10 cellular contexts compared by ENCODE assay signal in the genomic region with DNA sequence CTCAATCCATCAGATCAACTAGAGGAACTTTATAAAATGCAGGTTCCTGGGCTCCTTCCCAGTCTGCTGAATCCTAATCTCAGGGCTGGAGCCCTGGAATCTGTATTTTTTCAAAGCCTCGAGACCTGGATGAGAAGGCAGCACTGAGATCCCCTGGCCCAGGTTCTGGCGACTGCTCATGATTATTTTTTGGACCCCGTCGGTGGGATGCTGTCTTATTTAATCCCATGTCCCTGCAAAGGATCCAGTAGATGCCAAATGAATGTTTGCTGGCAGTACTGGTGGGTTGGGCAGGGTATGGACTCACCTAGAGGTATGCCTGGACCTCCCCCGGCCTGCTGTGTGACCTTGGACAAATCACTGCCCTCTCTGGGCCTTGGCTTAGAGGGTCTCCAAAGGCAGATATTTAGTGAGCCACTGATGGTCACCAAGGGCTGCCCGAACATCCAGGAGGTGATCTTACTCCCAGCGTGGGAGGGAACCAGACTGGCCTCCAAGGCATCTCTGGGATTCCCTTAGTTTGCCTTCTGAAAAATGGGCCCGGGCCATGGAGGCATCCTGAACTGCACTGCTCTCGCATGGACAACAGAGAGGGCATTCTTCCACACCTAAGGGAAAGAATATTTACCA.
DNase-seq lines count a peak whose midpoint lies in the region; ATAC-seq and TF ChIP-seq lines count a peak whose summit lies in the region.
"Had no signal": no experiment of that assay in that cellular context is flagged by ENCODE, and none has a peak within 500 bp of the region (broad histone marks: within the 10 kb centered on the region; RNA-seq: fewer than 3 reads in every experiment).

No MANE protein-coding gene starts in this region.

- H3K27me3 Mint-ChIP-seq in activated naive CD8-positive, alpha-beta T cell treated with anti-CD3 and anti-CD28 coated beads, Interleukin-2, amount 10 ng/mL, durations not matched to agents 7 days and 5 days, result no peaks in the 10 kb centered on the region
- H3K27me3 Mint-ChIP-seq in naive thymus-derived CD8-positive, alpha-beta T cell, result no peaks in the 10 kb centered on the region
- peaks cover 9% of the 10 kb centered on the region for H3K27me3 Mint-ChIP-seq in neural progenitor cell (ENCODE audit: insufficient read depth, low read depth)

- POLR2A ChIA-PET in activated naive CD8-positive, alpha-beta T cell treated with anti-CD3 and anti-CD28 coated beads, Interleukin-2, amount 10 ng/mL, durations not matched to agents 7 days and 5 days (lab: Charles Lee), result interaction anchor here (0.6 to 10.6 kb wide), 29 partner anchors 7 to 121 kb away, joined by 3 to 215 read pairs (median 7); a partner anchor contains a TSS
- POLR2A ChIA-PET in naive thymus-derived CD8-positive, alpha-beta T cell (lab: Charles Lee), result interaction anchor here (1.0 to 10.6 kb wide), 22 partner anchors 8 to 111 kb away, joined by 4 to 139 read pairs (median 9); a partner anchor contains a TSS

- ATAC-seq in DND-41 (ENCODE audit: insufficient read depth, low read depth), result no peak
- ATAC-seq in activated naive CD8-positive, alpha-beta T cell treated with anti-CD3 and anti-CD28 coated beads, Interleukin-2, amount 10 ng/mL, durations not matched to agents 7 days and 5 days (ENCODE audit: low read depth), result no peak
- no peak for ATAC-seq in naive thymus-derived CD8-positive, alpha-beta T cell

- H3F3A ChIP-seq in neural progenitor cell (ENCODE audit: low read depth), result peaks cover 5% of the 10 kb centered on the region

- DNase-seq in DND-41, result peak; percentile 19
- DNase-seq in Karpas-422, result peak; percentile 61
- DNase-seq in activated naive CD8-positive, alpha-beta T cell treated with anti-CD3 and anti-CD28 coated beads, Interleukin-2, amount 10 ng/mL, durations not matched to agents 7 days and 5 days, result no peak
- no peak for DNase-seq in naive thymus-derived CD8-positive, alpha-beta T cell
- no peak for DNase-seq in neural progenitor cell (ENCODE audit: low spot score)
- DNase-seq in cerebellar cortex (ENCODE audit: low spot score), result no peak
- no peak for DNase-seq in DMS79 treated with DMSO at 0.1 percent for 48 hours (lab: John Stamatoyannopoulos, UW)
- no peak for DNase-seq in midbrain (lab: John Stamatoyannopoulos, UW)
- DNase-seq: kidney glomerular epithelial cell had no signal

- H3K9me2 ChIP-seq in Karpas-422 (replicated peaks; ENCODE audit: insufficient read depth, low read length), result no peaks in the 10 kb centered on the region

- H3K9ac ChIP-seq in DND-41 (ENCODE audit: low read depth, low read length) (no peak overlapping the region), Karpas-422 (ENCODE audit: low read length) (peak overlapping the region; percentile 76), neural progenitor cell (no peak overlapping the region)

- TF ChIP-seq CTCF in DND-41 (IDR thresholded peaks at IDR 0.05; ENCODE audit: borderline replicate concordance, extremely low read depth, low read length, poor library complexity, severe bottlenecking) (no peak), neural progenitor cell (IDR thresholded peaks at IDR 0.05) (no peak)

- H2AFZ ChIP-seq in DND-41 (ENCODE audit: low read depth, low read length) (no peak overlapping the region), Karpas-422 (ENCODE audit: low read length) (no peak overlapping the region), neural progenitor cell (replicated peaks) (no peak overlapping the region)

- peaks cover 80% of the 10 kb centered on the region for H3K4me1 Mint-ChIP-seq in activated naive CD8-positive, alpha-beta T cell treated with anti-CD3 and anti-CD28 coated beads, Interleukin-2, amount 10 ng/mL, durations not matched to agents 7 days and 5 days
- H3K4me1 Mint-ChIP-seq in naive thymus-derived CD8-positive, alpha-beta T cell, result peaks cover 46 to 89% (median 86%) of the 10 kb centered on the region in 4 donors
- peaks cover 28% of the 10 kb centered on the region for H3K4me1 Mint-ChIP-seq in neural progenitor cell

- H3K4me3 Mint-ChIP-seq in activated naive CD8-positive, alpha-beta T cell treated with anti-CD3 and anti-CD28 coated beads, Interleukin-2, amount 10 ng/mL, durations not matched to agents 7 days and 5 days, result peak overlapping the region; percentile 22
- peak overlapping the region in 6 of 10 donors; percentile 19 to 80 (median 38) for H3K4me3 Mint-ChIP-seq in naive thymus-derived CD8-positive, alpha-beta T cell
- H3K4me3 Mint-ChIP-seq in neural progenitor cell, result no peak overlapping the region

- peak overlapping the region; percentile 97 for H3K27ac Mint-ChIP-seq in activated naive CD8-positive, alpha-beta T cell treated with anti-CD3 and anti-CD28 coated beads, Interleukin-2, amount 10 ng/mL, durations not matched to agents 7 days and 5 days
- H3K27ac Mint-ChIP-seq in naive thymus-derived CD8-positive, alpha-beta T cell, result peak overlapping the region; percentile 92 to 99 (median 96)
- H3K27ac Mint-ChIP-seq in neural progenitor cell, result no peak overlapping the region

- no peaks in the 10 kb centered on the region for H3K36me3 Mint-ChIP-seq in activated naive CD8-positive, alpha-beta T cell treated with anti-CD3 and anti-CD28 coated beads, Interleukin-2, amount 10 ng/mL, durations not matched to agents 7 days and 5 days
- no peaks in the 10 kb centered on the region for H3K36me3 Mint-ChIP-seq in naive thymus-derived CD8-positive, alpha-beta T cell
- no peaks in the 10 kb centered on the region for H3K36me3 Mint-ChIP-seq in neural progenitor cell

- no peaks in the 10 kb centered on the region for H3K36me3 ChIP-seq in DND-41 (ENCODE audit: insufficient read depth, low read length)
- no peaks in the 10 kb centered on the region for H3K36me3 ChIP-seq in Karpas-422 (ENCODE audit: insufficient read depth, low read length)
- H3K36me3 ChIP-seq in neural progenitor cell, result no peaks in the 10 kb centered on the region
- H3K36me3 ChIP-seq: cardiac muscle cell had no signal

- H4K20me1 ChIP-seq in DND-41 (ENCODE audit: insufficient read depth, low read length) (peaks cover 33% of the 10 kb centered on the region), Karpas-422 (ENCODE audit: insufficient read depth, low read depth, low read length) (no peaks in the 10 kb centered on the region), neural progenitor cell (ENCODE audit: low read depth) (no peaks in the 10 kb centered on the region)

- peak overlapping the region; percentile 43 for H3K27ac ChIP-seq in DND-41 (ENCODE audit: low read length)
- H3K27ac ChIP-seq in Karpas-422 (ENCODE audit: low read length), result peak overlapping the region; percentile 93
- no peak overlapping the region for H3K27ac ChIP-seq in neural progenitor cell

- no peaks in the 10 kb centered on the region for H3K9me3 ChIP-seq in DND-41 (ENCODE audit: insufficient read depth, low read length, severe bottlenecking)
- no peaks in the 10 kb centered on the region for H3K9me3 ChIP-seq in Karpas-422 (ENCODE audit: low read length)
- H3K9me3 ChIP-seq in neural progenitor cell (ENCODE audit: low read depth), result no peaks in the 10 kb centered on the region

- H3K4me1 ChIP-seq in DND-41 (ENCODE audit: insufficient read depth, low read length) (peaks cover 33% of the 10 kb centered on the region), Karpas-422 (ENCODE audit: low read length) (peaks cover 61% of the 10 kb centered on the region), neural progenitor cell (peaks cover 14% of the 10 kb centered on the region)

- H3K27me3 ChIP-seq in DND-41 (ENCODE audit: insufficient read depth, low read length, poor library complexity), result no peaks in the 10 kb centered on the region
- no peaks in the 10 kb centered on the region for H3K27me3 ChIP-seq in Karpas-422 (ENCODE audit: low read length)
- H3K27me3 ChIP-seq in neural progenitor cell, result no peaks in the 10 kb centered on the region
- H3K27me3 ChIP-seq: cardiac muscle cell had no signal

- H3K9me3 Mint-ChIP-seq in activated naive CD8-positive, alpha-beta T cell treated with anti-CD3 and anti-CD28 coated beads, Interleukin-2, amount 10 ng/mL, durations not matched to agents 7 days and 5 days, result no peaks in the 10 kb centered on the region
- H3K9me3 Mint-ChIP-seq in naive thymus-derived CD8-positive, alpha-beta T cell, result no peaks in the 10 kb centered on the region
- peaks cover 4% of the 10 kb centered on the region for H3K9me3 Mint-ChIP-seq in neural progenitor cell

- H3K79me2 ChIP-seq in DND-41 (ENCODE audit: insufficient read depth, low read length) (no peaks in the 10 kb centered on the region), Karpas-422 (ENCODE audit: low read length) (no peaks in the 10 kb centered on the region), neural progenitor cell (ENCODE audit: low read depth) (no peaks in the 10 kb centered on the region)

- H3K4me2 ChIP-seq in DND-41 (ENCODE audit: insufficient read depth, low read length) (no peak overlapping the region; the same call in 1 of the 2 replicates), Karpas-422 (ENCODE audit: low read depth, low read length, poor library complexity, severe bottlenecking) (peak overlapping the region; percentile 59), neural progenitor cell (no peak overlapping the region)

- H3K4me3 ChIP-seq in DND-41 (ENCODE audit: low read depth in 1 of 2, low read length in 2 of 2), result no peak overlapping the region
- H3K4me3 ChIP-seq in Karpas-422 (ENCODE audit: low read length), result peak overlapping the region; percentile 59
- no peak overlapping the region for H3K4me3 ChIP-seq in neural progenitor cell
- H3K4me3 ChIP-seq: cardiac muscle cell had no signal

Comparison
In these comparisons a context has a peak if more than half of its experiments do, and no peak if none do; other contexts are left out.
1. DNase-seq: peak in DND-41 (single experiment) and Karpas-422 (single experiment); none in activated naive CD8-positive, alpha-beta T cell treated with anti-CD3 and anti-CD28 coated beads, Interleukin-2, amount 10 ng/mL, durations not matched to agents 7 days and 5 days (single experiment), naive thymus-derived CD8-positive, alpha-beta T cell (0 of 10), neural progenitor cell (single experiment), cerebellar cortex (single experiment), DMS79 treated with DMSO at 0.1 percent for 48 hours (single experiment) and midbrain (single experiment).